Comparison of ENCODE assay signal across 1 cellular context in the genomic region with DNA sequence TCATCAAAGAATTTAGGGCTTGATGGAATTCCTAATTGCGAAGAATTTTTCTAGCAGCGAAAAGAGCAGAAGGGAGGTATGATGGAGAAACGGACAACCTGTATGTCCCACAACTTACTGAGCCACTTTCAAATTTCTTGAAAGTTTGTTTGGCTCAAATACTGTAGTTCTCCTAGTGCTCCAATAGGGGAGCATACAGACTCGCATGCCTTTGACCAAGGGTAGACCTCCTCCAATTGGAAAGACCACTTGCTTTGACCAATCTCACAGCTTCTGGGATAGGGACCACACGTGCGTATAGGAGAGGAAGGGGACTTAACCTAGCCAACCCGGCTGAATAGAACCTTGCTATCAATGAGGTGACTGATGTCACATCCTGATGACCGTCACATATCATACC.
TF ChIP-seq lines count a peak whose summit lies in the region.

No MANE protein-coding gene starts in this region.

TF ChIP-seq in H1, 55 proteins besides CTCF, POLR2A, EP300 and RAD21 (continued from another document):
- TF ChIP-seq, protein P1, sequence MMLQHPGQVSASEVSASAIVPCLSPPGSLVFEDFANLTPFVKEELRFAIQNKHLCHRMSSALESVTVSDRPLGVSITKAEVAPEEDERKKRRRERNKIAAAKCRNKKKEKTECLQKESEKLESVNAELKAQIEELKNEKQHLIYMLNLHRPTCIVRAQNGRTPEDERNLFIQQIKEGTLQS (IDR thresholded peaks at IDR 0.05; ENCODE audit: insufficient read depth, low read depth, low read length), result no peak
- TF ChIP-seq KDM1A (IDR thresholded peaks at IDR 0.05; ENCODE audit: borderline replicate concordance, low read length), result no peak
- TF ChIP-seq HDAC6 (IDR thresholded peaks at IDR 0.05; ENCODE audit: low read depth, low read length), result no peak
- TF ChIP-seq EZH2 (IDR thresholded peaks at IDR 0.05; ENCODE audit: low read depth, low read length, severe bottlenecking), result no peak
- TF ChIP-seq KDM4A (IDR thresholded peaks at IDR 0.05; ENCODE audit: low read depth, low read length, severe bottlenecking), result no peak
- TF ChIP-seq, protein P2, sequence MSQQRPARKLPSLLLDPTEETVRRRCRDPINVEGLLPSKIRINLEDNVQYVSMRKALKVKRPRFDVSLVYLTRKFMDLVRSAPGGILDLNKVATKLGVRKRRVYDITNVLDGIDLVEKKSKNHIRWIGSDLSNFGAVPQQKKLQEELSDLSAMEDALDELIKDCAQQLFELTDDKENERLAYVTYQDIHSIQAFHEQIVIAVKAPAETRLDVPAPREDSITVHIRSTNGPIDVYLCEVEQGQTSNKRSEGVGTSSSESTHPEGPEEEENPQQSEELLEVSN (IDR thresholded peaks at IDR 0.05), result no peak
- no peak for TF ChIP-seq SP1 (IDR thresholded peaks at IDR 0.05; ENCODE audit: low read depth, low read length)
- no peak for TF ChIP-seq JUND (IDR thresholded peaks at IDR 0.05; ENCODE audit: low read length)
- TF ChIP-seq TCF12 (IDR thresholded peaks at IDR 0.05; ENCODE audit: low read depth, low read length), result no peak
- TF ChIP-seq CBX5 (IDR thresholded peaks at IDR 0.05; ENCODE audit: low read depth, low read length), result no peak
- TF ChIP-seq BCL11A (IDR thresholded peaks at IDR 0.05; ENCODE audit: low read depth in 2 of 2, low read length in 2 of 2), result no peak
- no peak for TF ChIP-seq MAFK (IDR thresholded peaks at IDR 0.05; ENCODE audit: low read depth, low read length)
- TF ChIP-seq RFX5 (IDR thresholded peaks at IDR 0.05; ENCODE audit: borderline replicate concordance, low read depth, low read length), result no peak
- TF ChIP-seq POLR2AphosphoS5 (IDR thresholded peaks at IDR 0.05; ENCODE audit: low read depth, low read length), result no peak
- no peak for TF ChIP-seq SIX5 (IDR thresholded peaks at IDR 0.05; ENCODE audit: low read depth, low read length)
- TF ChIP-seq CEBPB (IDR thresholded peaks at IDR 0.05; ENCODE audit: low read depth, low read length), result no peak
- TF ChIP-seq RBBP5 (IDR thresholded peaks at IDR 0.05; ENCODE audit: borderline replicate concordance, low read depth, low read length), result no peak
- TF ChIP-seq YY1 (IDR thresholded peaks at IDR 0.05; ENCODE audit: low read depth, low read length), result no peak
